ENCODE assay signal across 18 cellular contexts in the genomic region with DNA sequence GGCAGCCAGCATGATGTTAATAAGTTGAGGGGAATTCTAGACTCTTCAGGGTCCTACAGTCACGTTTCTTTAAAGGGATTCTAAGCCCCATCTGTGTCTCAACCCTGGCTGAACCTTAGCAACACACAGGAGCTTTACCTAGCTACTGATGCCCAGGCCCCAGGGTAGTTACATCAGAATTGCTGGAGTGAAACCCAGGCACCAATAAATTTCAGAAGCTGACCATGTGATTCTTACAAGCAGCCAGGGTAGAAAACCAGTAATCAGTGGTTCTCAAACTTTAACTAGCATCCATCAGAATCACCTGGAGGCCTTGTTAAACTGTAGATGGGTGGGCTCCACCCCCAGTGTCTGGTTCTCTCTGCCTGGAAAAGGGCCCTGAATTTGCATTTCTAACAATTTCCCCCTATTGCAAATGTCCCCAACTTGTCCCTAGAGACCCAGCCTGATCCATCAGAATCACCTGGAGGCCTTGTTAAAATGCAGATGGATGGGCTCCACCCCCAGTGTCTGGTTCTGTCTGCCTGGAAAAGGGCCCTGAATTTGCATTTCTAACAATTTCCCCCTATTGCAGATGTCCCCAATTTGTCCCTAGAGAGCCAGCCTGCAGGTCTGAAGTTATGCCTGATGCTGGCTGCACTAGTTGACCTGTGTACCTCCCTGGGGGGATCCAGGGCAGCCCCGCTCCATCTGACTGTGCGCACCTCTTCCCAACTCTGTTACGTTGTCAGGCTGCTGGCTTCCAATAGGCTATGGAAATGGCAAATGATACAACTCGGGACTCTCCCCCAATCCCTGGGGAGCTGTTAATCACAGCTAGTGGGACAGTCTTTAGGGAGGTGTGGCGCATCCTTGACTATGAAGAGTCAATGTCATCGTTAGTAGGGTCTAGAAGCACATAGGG. TPM values are rescaled to one million over a fixed set of nuclear protein-coding genes. Genes with fewer than 3 reads are reported as not detected.
A peak's percentile ranks its signal among the peaks of the same experiment; 100 is the strongest.
DNase-seq lines count a peak whose midpoint lies in the region; ATAC-seq, FAIRE-seq and TF ChIP-seq lines count a peak whose summit lies in the region.
"Had no signal": no experiment of that assay in that cellular context is flagged by ENCODE, and none has a peak within 500 bp of the region (broad histone marks: within the 10 kb centered on the region; RNA-seq: fewer than 3 reads in every experiment).

No MANE protein-coding gene starts in this region.

- TF ChIP-seq CTCF in GM23338 (conservative IDR thresholded peaks at IDR 0.05; ENCODE audit: low read depth in 2 of 2): no peak
- TF ChIP-seq CTCF in endodermal cell (conservative IDR thresholded peaks at IDR 0.05): no peak

- peaks cover 14% of the 10 kb centered on the region for H3K27me3 Mint-ChIP-seq in GM23338 (ENCODE audit: insufficient read depth, low read depth, poor library complexity)
- no peaks in the 10 kb centered on the region for H3K27me3 Mint-ChIP-seq in endodermal cell (ENCODE audit: insufficient read depth)

- TF ChIP-seq POLR2A in GM12892 (IDR thresholded peaks at IDR 0.05; ENCODE audit: low read depth, low read length): no peak

- H3K4me1 ChIP-seq in GM23338 (ENCODE audit: insufficient read depth) (peaks cover 76% of the 10 kb centered on the region), endodermal cell (ENCODE audit: control insufficient read depth, insufficient read depth, low read length) (peaks cover 9% of the 10 kb centered on the region), trophoblast cell (ENCODE audit: control insufficient read depth in 1 of 2, insufficient read depth in 2 of 2, low read length in 2 of 2) (no peaks in the 10 kb centered on the region)
- H3K4me1 ChIP-seq: Caco-2, pancreas had no signal

- H3K27ac ChIP-seq in GM23338 (ENCODE audit: low read depth) (peak overlapping the region; percentile 86; the same call in 1 of the 2 replicates), endodermal cell (ENCODE audit: low read depth, low read length) (no peak overlapping the region), trophoblast cell (ENCODE audit: low read depth, low read length) (no peak overlapping the region)
- H3K27ac ChIP-seq: thoracic aorta had no signal

- no peak overlapping the region for H3K23ac ChIP-seq in trophoblast cell (ENCODE audit: low read length)

- H3K9me3 Mint-ChIP-seq in GM23338: no peaks in the 10 kb centered on the region; the same call in 2 of the 3 replicates
- no peaks in the 10 kb centered on the region for H3K9me3 Mint-ChIP-seq in endodermal cell
- H3K9me3 Mint-ChIP-seq: central memory CD8-positive, alpha-beta T cell had no signal

- H3K4me3 Mint-ChIP-seq in GM23338 (peak overlapping the region; percentile 36; the same call in 1 of the 3 replicates), endodermal cell (no peak overlapping the region)
- H3K4me3 Mint-ChIP-seq: central memory CD8-positive, alpha-beta T cell had no signal

- H3K9me3 ChIP-seq in endodermal cell (ENCODE audit: control insufficient read depth, low read length): no peaks in the 10 kb centered on the region
- no peaks in the 10 kb centered on the region for H3K9me3 ChIP-seq in trophoblast cell (ENCODE audit: insufficient read depth, low read depth, low read length)
- H3K9me3 ChIP-seq: Caco-2, pancreas, thoracic aorta had no signal

- H4K91ac ChIP-seq in trophoblast cell (ENCODE audit: low read depth, low read length): no peak overlapping the region

- no peak overlapping the region for H2BK120ac ChIP-seq in trophoblast cell (ENCODE audit: insufficient read depth, low read length, poor library complexity)

- H4K12ac ChIP-seq in trophoblast cell (ENCODE audit: low read depth, low read length): no peak overlapping the region

- peak; percentile 60 for ATAC-seq in GM23338
- ATAC-seq in GM19397 (IDR thresholded peaks at IDR 0.05; ENCODE audit: unreplicated experiment): no peak
- ATAC-seq: HCT116 had no signal

- H3K4me1 Mint-ChIP-seq in GM23338 (peaks cover 82% of the 10 kb centered on the region), endodermal cell (peaks cover 26% of the 10 kb centered on the region)
- H3K4me1 Mint-ChIP-seq: central memory CD8-positive, alpha-beta T cell had no signal

- peaks cover 7% of the 10 kb centered on the region; the same call in 1 of the 2 replicates for H3K79me2 ChIP-seq in GM23338 (replicated peaks; ENCODE audit: insufficient read depth)
- no peaks in the 10 kb centered on the region for H3K79me2 ChIP-seq in trophoblast cell (ENCODE audit: control insufficient read depth, insufficient read depth, low read length, poor library complexity)

- no peak overlapping the region for H3K14ac ChIP-seq in trophoblast cell (ENCODE audit: low read length)

- H3K4me2 ChIP-seq in GM23338: peak overlapping the region; percentile 58
- no peak overlapping the region for H3K4me2 ChIP-seq in trophoblast cell (ENCODE audit: low read length)

- H3K9ac ChIP-seq in endodermal cell (ENCODE audit: extremely low read depth, low read length, poor library complexity, severe bottlenecking) (no peak overlapping the region), trophoblast cell (ENCODE audit: low read length) (no peak overlapping the region)

- H3K27me3 ChIP-seq in GM23338 (ENCODE audit: insufficient read depth): no peaks in the 10 kb centered on the region
- H3K27me3 ChIP-seq in endodermal cell (ENCODE audit: control insufficient read depth, insufficient read depth, low read length, poor library complexity, severe bottlenecking): no peaks in the 10 kb centered on the region
- H3K27me3 ChIP-seq in trophoblast cell (ENCODE audit: insufficient read depth, low read length): no peaks in the 10 kb centered on the region
- H3K27me3 ChIP-seq: pancreas had no signal

- no peak overlapping the region for H2BK5ac ChIP-seq in trophoblast cell (ENCODE audit: low read depth, low read length, poor library complexity)

- no peak overlapping the region for H2BK12ac ChIP-seq in trophoblast cell (ENCODE audit: low read length)

- H3K36me3 ChIP-seq in GM23338 (ENCODE audit: insufficient read depth) (0 out of 2 replicates have a peak, but pooled peaks cover 5% of the 10 kb centered on the region), endodermal cell (ENCODE audit: control insufficient read depth, insufficient read depth, low read length) (peaks cover 13% of the 10 kb centered on the region), trophoblast cell (ENCODE audit: control insufficient read depth in 1 of 2, insufficient read depth in 2 of 2, low read length in 2 of 2) (peaks cover 0 to 4% of the 10 kb centered on the region in 2 experiments)
- H3K36me3 ChIP-seq: thoracic aorta had no signal

- DNase-seq in GM23338 (ENCODE audit: low spot score): peak; percentile 47
- peak; percentile 88 for DNase-seq in NCI-H2107 treated with DMSO at 0.1 percent for 48 hours (lab: John Stamatoyannopoulos, UW; ENCODE audit: unreplicated experiment)
- DNase-seq in endodermal cell: peak; percentile 77
- DNase-seq in trophoblast cell: peak; percentile 26 to 33
- no peak for DNase-seq in activated gamma-delta T cell (lab: John Stamatoyannopoulos, UW)
- DNase-seq in stimulated activated CD4-positive, alpha-beta T cell treated with anti-CD3 and anti-CD28 coated beads, Interleukin-15, amount 100 ng/mL, for 24 hours: no peak
- DNase-seq in GM12892 (ENCODE audit: insufficient read length): no peak
- DNase-seq: activated CD4-positive, alpha-beta T cell treated with anti-CD3 and anti-CD28 coated beads for 4 hours; activated effector memory CD4-positive, alpha-beta T cell treated with Interleukin-2 at 50 U/mL for 16 hours; Caco-2; NCI-H1694; stimulated activated CD4-positive, alpha-beta T cell treated with anti-CD3 and anti-CD28 coated beads, Interleukin-4, amount 100 ng/mL, for 24 hours had no signal

- H4K8ac ChIP-seq in trophoblast cell (ENCODE audit: low read depth, low read length): no peak overlapping the region

- H3K4me3 ChIP-seq in GM23338 (peak overlapping the region; percentile 27; the same call in 1 of the 2 replicates), endodermal cell (ENCODE audit: low read length) (no peak overlapping the region), trophoblast cell (ENCODE audit: low read depth, low read length) (no peak overlapping the region)
- H3K4me3 ChIP-seq: pancreas, thoracic aorta had no signal

- H3K36me3 Mint-ChIP-seq in GM23338 (ENCODE audit: low read depth) (peaks cover 38% of the 10 kb centered on the region), endodermal cell (ENCODE audit: low read depth) (peaks cover 32% of the 10 kb centered on the region)

- H3K79me1 ChIP-seq in trophoblast cell (ENCODE audit: low read length): no peaks in the 10 kb centered on the region

- no peak overlapping the region for H3K18ac ChIP-seq in trophoblast cell (ENCODE audit: low read length)

- H2AFZ ChIP-seq in GM23338 (no peak overlapping the region), trophoblast cell (ENCODE audit: insufficient read depth, low read length, poor library complexity) (no peak overlapping the region)

- peaks cover 10% of the 10 kb centered on the region; the same call in 1 of the 2 replicates for H3F3A ChIP-seq in GM23338 (replicated peaks; ENCODE audit: low read depth)

- H3K4ac ChIP-seq in trophoblast cell (ENCODE audit: low read depth, low read length): no peak overlapping the region

- H2AK5ac ChIP-seq in trophoblast cell (ENCODE audit: low read length): no peak overlapping the region

- no peaks in the 10 kb centered on the region for H3K9me2 ChIP-seq in GM23338 (ENCODE audit: insufficient read depth)

- peak overlapping the region; percentile 67; the same call in 1 of the 2 replicates for H3K27ac Mint-ChIP-seq in GM23338
- H3K27ac Mint-ChIP-seq in endodermal cell: peak overlapping the region; percentile 73

- no peaks in the 10 kb centered on the region for H4K20me1 ChIP-seq in GM23338 (replicated peaks; ENCODE audit: insufficient read depth)

- no peak for FAIRE-seq in GM12892 (lab: Jason Lieb, UNC)
- FAIRE-seq: pancreas, RCC 7860 had no signal

- WGBS in endodermal cell (ENCODE audit: insufficient coverage in 1 of 2, insufficient read length in 1 of 2), 2 experiments: 70 to 81% methylated on average over 3 to 7 of the region's 7 CpGs
- WGBS in trophoblast cell (ENCODE audit: extremely low coverage, insufficient coverage, insufficient read length): no CpG with 5 or more reads among the region's 7 CpGs

RNA-seq across cellular contexts. Expression of a gene that starts 30.4 kb away (rescaled TPM):
- 57.4 and 82.5 TPM in 2 replicates for total RNA-seq in GM23338 (2014; rRNA removed; shearing (Covaris generic))
- 70.9 and 85.6 TPM in 2 replicates for polyA plus RNA-seq in GM23338 (2016; fragmentation: Nextera tagmentation; extraction: Ambion mirVana)
- total RNA-seq in endodermal cell: 10 to 100 TPM; 39.5 to 49.1 TPM
- 50.7 TPM for polyA plus RNA-seq in endodermal cell (2013, experiment 1 of 2)
- polyA plus RNA-seq in endodermal cell (2013, experiment 2 of 2): 41.7 TPM
- polyA plus RNA-seq in trophoblast cell (2013): 42.9 and 43.4 TPM in 2 replicates
- polyA plus RNA-seq in GM12892 (2012; ENCODE audit: missing spikeins): 0.34 TPM

Comparison
In these comparisons a context has a peak if more than half of its experiments do, and no peak if none do; other contexts are left out.
1. DNase-seq: peak in GM23338 (single experiment), NCI-H2107 treated with DMSO at 0.1 percent for 48 hours (single experiment), endodermal cell (single experiment) and trophoblast cell (2 of 2); none in activated gamma-delta T cell (single experiment), stimulated activated CD4-positive, alpha-beta T cell treated with anti-CD3 and anti-CD28 coated beads, Interleukin-15, amount 100 ng/mL, for 24 hours (single experiment) and GM12892 (single experiment).